In the genomic region with DNA sequence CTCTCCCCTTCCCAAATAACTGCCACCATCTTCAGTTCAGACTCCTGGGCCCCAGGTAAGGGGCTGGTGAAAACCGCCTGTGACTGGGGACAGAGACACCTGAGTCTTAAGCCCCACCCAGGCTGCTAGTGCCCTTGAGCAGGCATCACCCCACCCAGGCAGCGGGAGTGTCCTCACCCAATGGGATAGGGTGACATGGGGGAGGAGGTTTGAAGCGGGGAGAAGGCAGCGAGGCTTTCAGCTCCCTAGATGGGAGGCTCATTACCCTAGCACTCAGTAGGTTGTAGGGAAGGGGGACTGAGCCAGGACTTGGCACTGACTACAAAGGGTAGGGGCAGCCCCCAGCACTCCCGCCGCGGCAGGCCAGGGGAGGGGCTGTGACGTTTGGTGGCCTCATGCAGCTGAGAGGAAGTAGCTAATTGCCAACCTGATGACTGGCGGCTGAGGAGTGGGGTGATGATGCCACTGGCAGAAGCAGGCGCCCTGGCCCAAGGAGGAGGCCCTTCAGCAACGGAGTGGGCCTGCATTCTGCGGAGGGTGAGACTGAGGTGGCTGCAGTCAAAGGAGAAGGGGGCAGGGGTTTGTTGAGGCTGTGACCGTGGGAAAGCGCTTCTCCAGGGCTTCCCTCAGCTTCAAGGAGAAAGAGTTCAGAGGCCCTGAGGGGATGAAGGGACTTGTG, we compare ENCODE assay signal across 8 cellular contexts.
DNase-seq lines count a peak whose midpoint lies in the region; ATAC-seq, FAIRE-seq and TF ChIP-seq lines count a peak whose summit lies in the region.

No MANE protein-coding gene starts in this region.

- no peaks in the 10 kb centered on the region for H3K36me3 ChIP-seq in Peyer's patch
- no peaks in the 10 kb centered on the region for H3K36me3 ChIP-seq in kidney (ENCODE audit: control insufficient read depth in 1 of 2, insufficient read depth in 2 of 2, low read length in 2 of 2)
- no peaks in the 10 kb centered on the region for H3K36me3 ChIP-seq in tibial artery

- peak in 1 of 2 donors; percentile 6 for TF ChIP-seq POLR2A in Peyer's patch (IDR thresholded peaks at IDR 0.05)

- FAIRE-seq in kidney (lab: Jason Lieb, UNC) = no peak

- H3K27ac ChIP-seq in Peyer's patch (peak overlapping the region in 2 of 4 donors; percentile 32 to 52), kidney (ENCODE audit: low read depth in 2 of 2, low read length in 2 of 2) (peak overlapping the region; percentile 51 to 86), tibial artery (no peak overlapping the region)

- DNase-seq in Peyer's patch = peak in 2 of 3 donors; percentile 65 to 80
- peak; percentile 65 for DNase-seq in kidney
- DNase-seq in tibial artery = no peak
- DNase-seq in left lobe of liver (ENCODE audit: low spot score) = no peak

- no peak overlapping the region for H3K9ac ChIP-seq in kidney (ENCODE audit: low read length in 2 of 2)

- H3K4me1 ChIP-seq in Peyer's patch (peaks cover 3 to 13% (median 8%) of the 10 kb centered on the region in 4 donors), kidney (ENCODE audit: control insufficient read depth in 1 of 2, insufficient read depth in 1 of 2, low read depth in 1 of 2, low read length in 2 of 2) (peaks cover 12 to 17% of the 10 kb centered on the region in 2 donors), tibial artery (peaks cover 0 to 17% (median 13%) of the 10 kb centered on the region in 4 donors)

- H3K9me3 ChIP-seq in Peyer's patch = no peaks in the 10 kb centered on the region
- H3K9me3 ChIP-seq in kidney (ENCODE audit: control insufficient read depth in 1 of 2, low read length in 2 of 2) = no peaks in the 10 kb centered on the region
- H3K9me3 ChIP-seq in tibial artery = no peaks in the 10 kb centered on the region

- intact Hi-C loops in kidney (cut with DNase I) = no loop called here
- intact Hi-C loops in tibial artery (cut with DNase I; ENCODE audit: low total_unique reads) = no loop called here

- ATAC-seq in GM18517 (IDR thresholded peaks at IDR 0.05; ENCODE audit: unreplicated experiment) (peak; percentile 57), HG03432 (IDR thresholded peaks at IDR 0.05; ENCODE audit: unreplicated experiment) (peak; percentile 64), left lobe of liver (no peak), GM19328 (IDR thresholded peaks at IDR 0.05; ENCODE audit: unreplicated experiment) (no peak), GM19455 (IDR thresholded peaks at IDR 0.05; ENCODE audit: unreplicated experiment) (no peak)

- H3K27me3 ChIP-seq in Peyer's patch (peaks cover 0 to 5% of the 10 kb centered on the region in 2 donors), tibial artery (peaks cover 0 to 48% of the 10 kb centered on the region in 2 donors)

- H3K4me3 ChIP-seq in Peyer's patch = peak overlapping the region in 1 of 4 donors; percentile 9
- H3K4me3 ChIP-seq in kidney (ENCODE audit: low read length in 2 of 2) = no peak overlapping the region
- H3K4me3 ChIP-seq in tibial artery = no peak overlapping the region

- TF ChIP-seq CTCF in Peyer's patch (IDR thresholded peaks at IDR 0.05) = no peak
- no peak for TF ChIP-seq CTCF in kidney (IDR thresholded peaks at IDR 0.05; ENCODE audit: borderline replicate concordance, extremely low read depth, insufficient read depth)
- TF ChIP-seq CTCF in tibial artery (IDR thresholded peaks at IDR 0.05) = no peak

Comparison
In these comparisons a context has a peak if more than half of its experiments do, and no peak if none do; other contexts are left out.
1. ATAC-seq: peak in GM18517 (single experiment) and HG03432 (single experiment); none in left lobe of liver (single experiment), GM19328 (single experiment) and GM19455 (single experiment).
2. DNase-seq: peak in Peyer's patch (2 of 3) and kidney (single experiment); none in tibial artery (0 of 2) and left lobe of liver (single experiment).
3. H3K27ac ChIP-seq: peak in kidney (2 of 2); none in tibial artery (0 of 2).